Comparison of ENCODE assay signal across 8 cellular contexts in genomic region chr1:67831850-67832513, GRCh38. TPM values are rescaled to one million over a fixed set of nuclear protein-coding genes. Genes with fewer than 3 reads are reported as not detected.
DNase-seq lines count a peak whose midpoint lies in the region; ATAC-seq lines count a peak whose summit lies in the region.

No MANE protein-coding gene starts in this region.

- no peaks in the 10 kb centered on the region for H3K9me3 Mint-ChIP-seq in activated T-cell treated with anti-CD3 and anti-CD28 coated beads, Interleukin-2, amount 50 U/mL, for 72 hours

- peak overlapping the region; percentile 64 for H3K4me3 ChIP-seq in neuron (ENCODE audit: low read length)

- peak; percentile 18 to 20 for ATAC-seq in activated T-cell treated with anti-CD3 and anti-CD28 coated beads, Interleukin-2, amount 50 U/mL, for 72 hours (replicated peaks in 1 of 2)
- no peak for ATAC-seq in GM21717 (IDR thresholded peaks at IDR 0.05; ENCODE audit: unreplicated experiment)

- H3K4me1 ChIP-seq in neuron (ENCODE audit: insufficient read depth, low read length): peaks cover 10% of the 10 kb centered on the region

- H3K4me3 Mint-ChIP-seq in activated T-cell treated with anti-CD3 and anti-CD28 coated beads, Interleukin-2, amount 50 U/mL, for 72 hours: peak overlapping the region; percentile 81 to 88

- peaks cover 12% of the 10 kb centered on the region for H3K4me1 Mint-ChIP-seq in activated T-cell treated with anti-CD3 and anti-CD28 coated beads, Interleukin-2, amount 50 U/mL, for 72 hours (ENCODE audit: low read depth)

- H3K36me3 ChIP-seq in neuron (ENCODE audit: insufficient read depth, low read length): no peaks in the 10 kb centered on the region

- H3K27me3 Mint-ChIP-seq in activated T-cell treated with anti-CD3 and anti-CD28 coated beads, Interleukin-2, amount 50 U/mL, for 72 hours (ENCODE audit: low read depth): peaks cover 54% of the 10 kb centered on the region

- H3K9me3 ChIP-seq in neuron (ENCODE audit: low read length): no peaks in the 10 kb centered on the region

- DNase-seq in DMS79 treated with DMSO at 0.1 percent for 48 hours (lab: John Stamatoyannopoulos, UW) (peak; percentile 23), DMS79 (lab: John Stamatoyannopoulos, UW) (no peak), NAMALWA (ENCODE audit: low spot score) (peak; percentile 38), germinal center (ENCODE audit: low spot score) (peak; percentile 5)
- DNase-seq in activated T-cell treated with anti-CD3 and anti-CD28 coated beads, Interleukin-2, amount 50 U/mL, for 72 hours: no peak
- no peak for DNase-seq in activated CD4-positive, CD25-positive, alpha-beta regulatory T cell treated with anti-CD3 and anti-CD28 coated beads, Interleukin-2, amount 50 U/mL, for 72 hours

- H3K36me3 Mint-ChIP-seq in activated T-cell treated with anti-CD3 and anti-CD28 coated beads, Interleukin-2, amount 50 U/mL, for 72 hours (ENCODE audit: insufficient read depth in 2 of 2): no peaks in the 10 kb centered on the region

- H3K27me3 ChIP-seq in neuron (ENCODE audit: insufficient read depth, low read length): peaks cover 4% of the 10 kb centered on the region

- H2AFZ ChIP-seq in neuron (ENCODE audit: low read depth, low read length): peak overlapping the region; percentile 79

- H3K27ac Mint-ChIP-seq in activated T-cell treated with anti-CD3 and anti-CD28 coated beads, Interleukin-2, amount 50 U/mL, for 72 hours: no peak overlapping the region

RNA-seq across cellular contexts. Expression of gene GNG12, which starts 1.3 kb away (rescaled TPM):
- under 1 TPM; 0.32 to 0.34 TPM for total RNA-seq in activated T-cell treated with anti-CD3 and anti-CD28 coated beads, Interleukin-2, amount 50 U/mL, for 72 hours

Comparison
In these comparisons a context has a peak if more than half of its experiments do, and no peak if none do; other contexts are left out.
1. DNase-seq: peak in DMS79 treated with DMSO at 0.1 percent for 48 hours (single experiment), NAMALWA (single experiment) and germinal center (single experiment); none in DMS79 (single experiment), activated T-cell treated with anti-CD3 and anti-CD28 coated beads, Interleukin-2, amount 50 U/mL, for 72 hours (0 of 2) and activated CD4-positive, CD25-positive, alpha-beta regulatory T cell treated with anti-CD3 and anti-CD28 coated beads, Interleukin-2, amount 50 U/mL, for 72 hours (single experiment).